8 cellular contexts compared by ENCODE assay signal in genomic region chr12:6724409-6724797, GRCh38. TPM values are rescaled to one million over a fixed set of nuclear protein-coding genes. Genes with fewer than 3 reads are reported as not detected.
DNase-seq lines count a peak whose midpoint lies in the region; ATAC-seq lines count a peak whose summit lies in the region.

No MANE protein-coding gene starts in this region.

- peak; percentile 18 for ATAC-seq in HG02610 (IDR thresholded peaks at IDR 0.05; ENCODE audit: unreplicated experiment)

- peaks cover 9 to 12% (median 11%) of the 10 kb centered on the region in 3 donors for H3K27me3 Mint-ChIP-seq in immature natural killer cell (ENCODE audit: low read depth in 3 of 3)

- H3K4me3 Mint-ChIP-seq in immature natural killer cell = peak overlapping the region; percentile 87 to 98 (median 92)

- peak in 2 of 3 experiments; percentile 21 to 78 for DNase-seq in NCI-H1417 (lab: John Stamatoyannopoulos, UW)
- DNase-seq in NCI-H1417 treated with DMSO at 0.1 percent for 48 hours (lab: John Stamatoyannopoulos, UW) = no peak
- DNase-seq in NOMO-1 (lab: John Stamatoyannopoulos, UW; ENCODE audit: unreplicated experiment in 2 of 2) = peak; percentile 38 to 68
- DNase-seq in immature natural killer cell = peak in 1 of 3 donors; percentile 26
- peak; percentile 37 to 39 for DNase-seq in stimulated activated CD4-positive, alpha-beta T cell treated with anti-CD3 and anti-CD28 coated beads, Interleukin-2, amount 100 ng/mL, for 24 hours
- DNase-seq in NK-92 treated with Interleukin-12 subunit alpha and Interleukin-12 subunit beta, amount 100 ng/mL, for 24 hours (lab: John Stamatoyannopoulos, UW) = no peak

- H3K9me3 Mint-ChIP-seq in immature natural killer cell = peaks cover 0 to 2% (median 0%) of the 10 kb centered on the region in 6 donors

- peaks cover 24 to 33% of the 10 kb centered on the region in 2 donors for H3K4me1 Mint-ChIP-seq in immature natural killer cell

- H3K27ac Mint-ChIP-seq in immature natural killer cell = peak overlapping the region; percentile 91 to 99 (median 98)

- peaks cover 2 to 17% (median 12%) of the 10 kb centered on the region in 3 donors for H3K36me3 Mint-ChIP-seq in immature natural killer cell

- H3K27ac ChIP-seq in angular gyrus (ENCODE audit: low read depth, low read length) = peak overlapping the region; percentile 83

RNA-seq across cellular contexts. Expression of gene COPS7A, which starts 0.6 kb away (rescaled TPM):
- polyA plus RNA-seq in immature natural killer cell = 10 to 100 TPM; 34.1 to 62.1 (median 45.6) TPM

RNA-seq across cellular contexts. Expression of gene PIANP, which starts 23.8 kb away (rescaled TPM):
- not detected for polyA plus RNA-seq in immature natural killer cell

RNA-seq across cellular contexts. Expression of gene MLF2, which starts 28.5 kb away (rescaled TPM):
- polyA plus RNA-seq in immature natural killer cell = 100 to 1,000 TPM; 102 to 165 (median 155) TPM

RNA-seq across cellular contexts. Expression of gene ZNF384, which starts 35.2 kb away (rescaled TPM):
- 10 to 100 TPM; 14.6 to 41.5 (median 31.6) TPM for polyA plus RNA-seq in immature natural killer cell

RNA-seq across cellular contexts. Expression of gene PTMS, which starts 41.8 kb away (rescaled TPM):
- 1 to 10 TPM in 2 of 3 donors, under 1 TPM in 1; 0.40 to 8.0 (median 4.9) TPM for polyA plus RNA-seq in immature natural killer cell

Comparison
In these comparisons a context has a peak if more than half of its experiments do, and no peak if none do; other contexts are left out.
1. DNase-seq: peak in NCI-H1417 (2 of 3), NOMO-1 (2 of 2) and stimulated activated CD4-positive, alpha-beta T cell treated with anti-CD3 and anti-CD28 coated beads, Interleukin-2, amount 100 ng/mL, for 24 hours (2 of 2); none in NCI-H1417 treated with DMSO at 0.1 percent for 48 hours (single experiment) and NK-92 treated with Interleukin-12 subunit alpha and Interleukin-12 subunit beta, amount 100 ng/mL, for 24 hours (single experiment).